ENCODE assay signal across 1 cellular context in the genomic region with DNA sequence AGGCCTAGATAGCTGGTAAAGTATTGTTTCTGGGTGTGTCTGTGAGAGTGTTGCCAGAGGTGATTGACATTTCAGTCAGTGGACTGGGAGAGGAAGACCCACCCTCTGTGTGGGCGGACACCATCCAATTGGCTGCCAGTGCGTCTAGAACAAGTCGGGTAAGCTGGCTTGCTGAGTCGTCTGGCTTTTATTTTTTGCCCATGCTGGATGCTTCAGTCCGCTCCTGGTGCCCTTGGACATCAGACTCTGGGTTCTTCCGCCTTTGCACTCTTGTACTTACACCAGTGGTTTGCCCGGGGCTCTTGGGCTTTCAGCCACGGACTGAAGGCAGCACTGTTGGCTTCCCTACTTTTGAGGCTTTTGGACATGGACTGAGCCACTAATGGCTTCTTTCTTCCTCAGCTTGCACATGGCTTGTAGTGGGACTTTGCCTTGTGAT.
A peak's percentile ranks its signal among the peaks of the same experiment; 100 is the strongest.
TF ChIP-seq lines count a peak whose summit lies in the region.

No MANE protein-coding gene starts in this region.

TF ChIP-seq in H1, 55 proteins besides CTCF, POLR2A, EP300 and RAD21:
- TF ChIP-seq CREB1 (IDR thresholded peaks at IDR 0.05) (no peak), EGR1 (IDR thresholded peaks at IDR 0.05; ENCODE audit: borderline replicate concordance, low read depth, low read length) (peak; percentile 94)
TF ChIP-seq in H1: peak in this region for 1.
